ENCODE assay signal across 12 cellular contexts in the genomic region with DNA sequence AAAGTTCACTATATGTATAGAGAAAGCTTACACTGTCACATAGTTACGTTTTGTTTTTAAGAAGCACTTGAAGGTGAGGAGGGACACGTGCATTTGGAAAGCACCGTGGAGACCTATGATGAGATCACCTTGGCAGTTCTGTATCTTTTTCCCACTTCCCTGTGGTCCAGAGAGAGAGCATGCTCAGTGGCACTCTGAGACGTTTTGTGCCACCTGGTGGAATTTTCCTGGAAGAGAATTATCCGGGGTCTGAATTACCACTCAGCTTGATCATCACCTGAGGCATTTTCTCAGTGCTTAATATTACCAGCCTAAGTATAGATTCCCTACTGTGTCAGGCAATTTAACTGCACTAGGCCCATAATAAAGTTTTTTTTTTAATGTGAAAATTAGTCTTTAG.
DNase-seq lines count a peak whose midpoint lies in the region; ATAC-seq, FAIRE-seq and TF ChIP-seq lines count a peak whose summit lies in the region.
"Had no signal": no experiment of that assay in that cellular context is flagged by ENCODE, and none has a peak within 500 bp of the region (broad histone marks: within the 10 kb centered on the region; RNA-seq: fewer than 3 reads in every experiment).

No MANE protein-coding gene starts in this region.

- H3K27ac ChIP-seq in H1 (ENCODE audit: low read depth, low read length) = no peak overlapping the region
- H3K27ac ChIP-seq in upper lobe of right lung = no peak overlapping the region
- H3K27ac ChIP-seq: epithelial cell of prostate had no signal

- no peaks in the 10 kb centered on the region for H3K9me3 ChIP-seq in H1 (ENCODE audit: insufficient read depth in 2 of 2, low read depth in 1 of 2, low read length in 1 of 2)
- H3K9me3 ChIP-seq in upper lobe of right lung = no peaks in the 10 kb centered on the region

- no peak overlapping the region for H3K56ac ChIP-seq in H1 (replicated peaks; ENCODE audit: insufficient read length, low read depth, low read length)

- no peaks in the 10 kb centered on the region for H3K36me3 ChIP-seq in H1 (ENCODE audit: control insufficient read depth in 2 of 4, insufficient read depth in 4 of 4, low read length in 3 of 4)
- H3K36me3 ChIP-seq in upper lobe of right lung = no peaks in the 10 kb centered on the region

- no peak overlapping the region for H3K23ac ChIP-seq in H1 (ENCODE audit: insufficient read length)

- H3K23me2 ChIP-seq in H1 (ENCODE audit: low read depth, low read length) = no peaks in the 10 kb centered on the region

- H3K14ac ChIP-seq in H1 (ENCODE audit: insufficient read length) = no peak overlapping the region

- H3K4ac ChIP-seq in H1 (replicated peaks; ENCODE audit: insufficient read length, low read depth, low read length) = no peak overlapping the region

- H3K27me3 ChIP-seq in H1 (replicated peaks in 1 of 4; ENCODE audit: control insufficient read depth in 3 of 4, extremely low read depth in 1 of 4, insufficient read depth in 3 of 4, low read length in 3 of 4) (no peaks in the 10 kb centered on the region), upper lobe of right lung (no peaks in the 10 kb centered on the region)

- TF ChIP-seq CTCF in H1 (IDR thresholded peaks at IDR 0.05; ENCODE audit: control extremely low read depth in 1 of 3, insufficient read depth in 1 of 3, low read depth in 1 of 3, low read length in 3 of 3) (peak in 1 of 3 experiments; percentile 31; a peak in 2 of 4 replicates), upper lobe of right lung (IDR thresholded peaks at IDR 0.05) (no peak)

- CTCF ChIA-PET in H1 (lab: Charles Lee; ENCODE audit: partially characterized antibody) = interaction anchor here (0.6 to 1.8 kb wide), 7 partner anchors 10 to 607 kb away, joined by 3 to 9 read pairs (median 4); no protein-coding TSS in a partner anchor

- no peak overlapping the region for H3K9ac ChIP-seq in H1 (replicated peaks in 1 of 4; ENCODE audit: extremely low read depth in 1 of 4, low read depth in 3 of 4, low read length in 3 of 4)

- H4K91ac ChIP-seq in H1 (replicated peaks; ENCODE audit: insufficient read length, low read length) = no peak overlapping the region

- 59% methylated on average over 5 of the region's 5 CpGs; no CpG with 5 or more reads in 1 of the 2 experiments for WGBS in H1 (ENCODE audit: extremely low coverage in 1 of 2, insufficient coverage in 1 of 2, insufficient read length in 1 of 2, insufficient replicate concordance in 2 of 2, low coverage in 1 of 2, low lambda C conversion rate in 2 of 2, missing lambda C conversion rate in 1 of 2), 2 experiments

- ATAC-seq in upper lobe of right lung (peak; percentile 52), GM21360 (IDR thresholded peaks at IDR 0.05; ENCODE audit: unreplicated experiment) (no peak)
- ATAC-seq: GM12878 had no signal

- peaks cover 0 to 3% (median 0%) of the 10 kb centered on the region in 4 experiments; a peak in 1 of 7 replicates for H3K4me1 ChIP-seq in H1 (replicated peaks in 1 of 4; ENCODE audit: control insufficient read depth in 3 of 4, insufficient read depth in 4 of 4, low read length in 3 of 4)
- H3K4me1 ChIP-seq in upper lobe of right lung = no peaks in the 10 kb centered on the region

- no peak overlapping the region for H2BK120ac ChIP-seq in H1 (replicated peaks; ENCODE audit: low read depth, low read length)

- H4K20me1 ChIP-seq in H1 (replicated peaks in 1 of 2; ENCODE audit: control insufficient read depth in 1 of 2, insufficient read depth in 2 of 2, low read length in 2 of 2) = no peaks in the 10 kb centered on the region

- H3K4me2 ChIP-seq in H1 (ENCODE audit: insufficient read depth in 1 of 2, low read depth in 2 of 2, low read length in 2 of 2) = no peak overlapping the region

- intact Hi-C loops in upper lobe of right lung (cut with DNase I) = no loop called here

- H4K8ac ChIP-seq in H1 (ENCODE audit: extremely low read depth, insufficient read depth, low read length) = no peak overlapping the region

- no peaks in the 10 kb centered on the region for H3K79me2 ChIP-seq in H1 (ENCODE audit: control insufficient read depth in 1 of 2, insufficient read depth in 2 of 2, low read length in 2 of 2)

- no peak overlapping the region for H2AK5ac ChIP-seq in H1 (ENCODE audit: low read depth, low read length)

- DNase-seq in SHP77 (lab: John Stamatoyannopoulos, UW) (peak; percentile 13 to 19), SHP77 treated with DMSO at 0.1 percent for 48 hours (lab: John Stamatoyannopoulos, UW) (no peak), NCI-H510A (lab: John Stamatoyannopoulos, UW) (peak; percentile 44), H1 (ENCODE audit: low read depth in 1 of 2, low spot score in 2 of 2) (no peak), upper lobe of right lung (no peak), AG08396 (ENCODE audit: low spot score) (no peak), NAMALWA (ENCODE audit: low spot score) (no peak)
- DNase-seq: GOT3, immature natural killer cell had no signal

- H2BK20ac ChIP-seq in H1 (ENCODE audit: low read length) = no peak overlapping the region

- no peak overlapping the region for H3K18ac ChIP-seq in H1 (ENCODE audit: extremely low read depth, low read length)

- TF ChIP-seq EP300 in H1 (IDR thresholded peaks at IDR 0.05; ENCODE audit: borderline replicate concordance in 1 of 2, low read depth in 2 of 2, low read length in 2 of 2) = no peak

- no peak overlapping the region for H2BK12ac ChIP-seq in H1 (ENCODE audit: low read depth, low read length)

- no peaks in the 10 kb centered on the region for H3K79me1 ChIP-seq in H1 (ENCODE audit: low read depth, low read length)

- TF ChIP-seq RAD21 in H1 (IDR thresholded peaks at IDR 0.05 in 1 of 2, conservative IDR thresholded peaks at IDR 0.05 in 1 of 2; ENCODE audit: low read depth in 2 of 2, low read length in 2 of 2) = peak; percentile 45 to 57

- H2AFZ ChIP-seq in H1 (ENCODE audit: low read length) = no peak overlapping the region

- POLR2A ChIA-PET in H1 (lab: Charles Lee; ENCODE audit: partially characterized antibody) = no interaction called here

- H2BK5ac ChIP-seq in H1 (ENCODE audit: low read depth, low read length) = no peak overlapping the region

- FAIRE-seq in H1 (lab: Jason Lieb, UNC) = no peak
- FAIRE-seq: GM12878 had no signal

- no peak overlapping the region for H3K4me3 ChIP-seq in H1 (ENCODE audit: extremely low read depth in 1 of 4, insufficient read depth in 2 of 4, low read depth in 3 of 4, low read length in 4 of 4)
- H3K4me3 ChIP-seq in upper lobe of right lung = no peak overlapping the region
- H3K4me3 ChIP-seq: GM12878 had no signal

- H2BK15ac ChIP-seq in H1 (ENCODE audit: low read length) = no peak overlapping the region

- no peak overlapping the region for H4K5ac ChIP-seq in H1 (ENCODE audit: insufficient read length, low read depth, low read length)

- TF ChIP-seq POLR2A in H1 (IDR thresholded peaks at IDR 0.05; ENCODE audit: control extremely low read depth in 1 of 2, low read depth in 2 of 2, low read length in 2 of 2) = no peak

TF ChIP-seq in H1, 55 proteins besides CTCF, POLR2A, EP300 and RAD21:
- TF ChIP-seq TCF12 (IDR thresholded peaks at IDR 0.05; ENCODE audit: low read depth, low read length) = no peak
TF ChIP-seq in H1: peak in this region for 0.

Comparison
In these comparisons a context has a peak if more than half of its experiments do, and no peak if none do; other contexts are left out.
1. DNase-seq: peak in SHP77 (2 of 2) and NCI-H510A (single experiment); none in SHP77 treated with DMSO at 0.1 percent for 48 hours (single experiment), H1 (0 of 2), upper lobe of right lung (single experiment), AG08396 (single experiment) and NAMALWA (single experiment).